In genomic region chr20:64255361-64256281, GRCh38 we compare ENCODE assay signal across 8 cellular contexts. TPM values are rescaled to one million over a fixed set of nuclear protein-coding genes. Genes with fewer than 3 reads are reported as not detected.
A peak's percentile ranks its signal among the peaks of the same experiment; 100 is the strongest.
DNase-seq lines count a peak whose midpoint lies in the region; FAIRE-seq and TF ChIP-seq lines count a peak whose summit lies in the region.

Gene PCMTD2 (plus strand): TSS chr20:64255748. CDS start chr20:64259966, 4,218 bp downstream.

- WGBS in neuronal stem cell (ENCODE audit: extremely low coverage in 2 of 2, insufficient read length in 2 of 2, insufficient replicate concordance in 1 of 2), 2 donors = no CpG with 5 or more reads among the region's 96 CpGs

- peak within 1 kb of the TSS; percentile 45 for H4K8ac ChIP-seq in neuronal stem cell (ENCODE audit: low read depth, low read length)

- H2AFZ ChIP-seq in neuronal stem cell (ENCODE audit: low read length) = peak within 1 kb of the TSS; percentile 99

- H2BK120ac ChIP-seq in neuronal stem cell (ENCODE audit: low read depth, low read length) = peak within 1 kb of the TSS; percentile 68

- peak within 1 kb of the TSS; percentile 30 for H2AK5ac ChIP-seq in neuronal stem cell (ENCODE audit: low read depth, low read length)

- H2BK5ac ChIP-seq in neuronal stem cell (ENCODE audit: low read length) = peak within 1 kb of the TSS; percentile 12

- H3K27ac ChIP-seq in SJSA1 (peak within 1 kb of the TSS; percentile 2; the same call in 1 of the 2 replicates), neuronal stem cell (replicated peaks; ENCODE audit: low read length) (no peak within 1 kb of the TSS)

- no peak within 1 kb of the TSS for H4K91ac ChIP-seq in neuronal stem cell (ENCODE audit: low read depth, low read length, poor library complexity)

- peaks cover 5% of the 10 kb centered on the region for H3K79me1 ChIP-seq in neuronal stem cell (ENCODE audit: low read depth, low read length)

- H3K27me3 ChIP-seq in H7 (ENCODE audit: control insufficient read depth, insufficient read depth, low read length) (no peaks in the 10 kb centered on the region), SJSA1 (replicated peaks) (peaks cover 8% of the 10 kb centered on the region), neuronal stem cell (ENCODE audit: control insufficient read depth in 3 of 3, insufficient read depth in 3 of 3, low read depth in 1 of 3, low read length in 3 of 3) (peaks cover 0 to 9% (median 0%) of the 10 kb centered on the region in 3 experiments)

- H3K9me3 ChIP-seq in SJSA1 (replicated peaks) (no peaks in the 10 kb centered on the region), neuronal stem cell (replicated peaks in 1 of 2; ENCODE audit: control insufficient read depth in 2 of 2, insufficient read depth in 1 of 2, low read depth in 1 of 2, low read length in 2 of 2) (no peaks in the 10 kb centered on the region)

- no peak for TF ChIP-seq CTCF in subcutaneous adipose tissue (IDR thresholded peaks at IDR 0.05; ENCODE audit: low read depth)

- H3K14ac ChIP-seq in neuronal stem cell (ENCODE audit: low read length) = no peak within 1 kb of the TSS

- peak within 1 kb of the TSS; percentile 76 for H3K23ac ChIP-seq in neuronal stem cell (ENCODE audit: low read depth, low read length, poor library complexity)

- FAIRE-seq in frontal cortex (lab: Jason Lieb, UNC) = no peak

- H3K4ac ChIP-seq in neuronal stem cell (ENCODE audit: low read length) = no peak within 1 kb of the TSS

- peak within 1 kb of the TSS; percentile 71 for H3K4me2 ChIP-seq in neuronal stem cell (ENCODE audit: insufficient read depth, low read length, poor library complexity, severe bottlenecking)

- DNase-seq in ELF-1 (ENCODE audit: low read depth, low spot score) (peak; percentile 93), H7 (peak; percentile 99), M059J (ENCODE audit: low read depth) (peak; percentile 86), SJSA1 (ENCODE audit: low read depth in 1 of 2, low spot score in 2 of 2) (peak; percentile 79 to 89), frontal cortex (ENCODE audit: low spot score in 2 of 2) (peak; percentile 97 to 98), neuronal stem cell (ENCODE audit: low spot score) (peak; percentile 90)
- DNase-seq in activated naive CD4-positive, alpha-beta T cell (lab: John Stamatoyannopoulos, UW) = peak; percentile 61 to 86 (median 78)

- no peak within 1 kb of the TSS for H2BK12ac ChIP-seq in neuronal stem cell (ENCODE audit: low read length)

- H3K18ac ChIP-seq in neuronal stem cell (ENCODE audit: low read length) = peak within 1 kb of the TSS; percentile 86

- H3K4me3 ChIP-seq in H7 (ENCODE audit: insufficient read depth, low read depth, low read length) = peak within 1 kb of the TSS; percentile 71
- H3K4me3 ChIP-seq in SJSA1 = peak within 1 kb of the TSS; percentile 51
- H3K4me3 ChIP-seq in neuronal stem cell (ENCODE audit: low read length in 2 of 2) = peak within 1 kb of the TSS; percentile 92

- peak within 1 kb of the TSS; percentile 86 for H3K9ac ChIP-seq in neuronal stem cell (ENCODE audit: low read depth, low read length, poor library complexity)

- peak within 1 kb of the TSS; percentile 27 for H2BK15ac ChIP-seq in neuronal stem cell (ENCODE audit: low read length)

- H3K36me3 ChIP-seq in H7 (replicated peaks; ENCODE audit: control insufficient read depth, insufficient read depth, low read length) = no peaks in the 10 kb centered on the region
- no peaks in the 10 kb centered on the region for H3K36me3 ChIP-seq in SJSA1
- H3K36me3 ChIP-seq in neuronal stem cell (replicated peaks in 1 of 2; ENCODE audit: control insufficient read depth in 2 of 2, insufficient read depth in 2 of 2, low read length in 2 of 2) = peaks cover 3 to 8% of the 10 kb centered on the region in 2 donors

- H3K4me1 ChIP-seq in SJSA1 (replicated peaks) (peaks cover 12% of the 10 kb centered on the region), neuronal stem cell (ENCODE audit: control insufficient read depth in 2 of 2, insufficient read depth in 1 of 2, low read depth in 1 of 2, low read length in 2 of 2) (peaks cover 7% of the 10 kb centered on the region in 2 donors)

RNA-seq across cellular contexts. Expression of gene PCMTD2, which starts in this region (rescaled TPM):
- total RNA-seq in H7 (2014; rRNA removed; shearing (Covaris generic)) = 38.0 and 57.6 TPM in 2 replicates
- 24.2 and 28.6 TPM in 2 replicates for total RNA-seq in M059J (2014; rRNA removed; shearing (Covaris generic))
- total RNA-seq in SJSA1 (2014; rRNA removed; shearing (Covaris generic)) = 6.0 and 12.4 TPM in 2 replicates
- total RNA-seq in frontal cortex = 118 TPM
- 40.9 TPM for polyA plus RNA-seq in neuronal stem cell (2013, experiment 1 of 2)
- 42.6 TPM for polyA plus RNA-seq in neuronal stem cell (2013, experiment 2 of 2)
- total RNA-seq in subcutaneous adipose tissue = 10 to 100 TPM; 39.1 to 76.2 (median 58.3) TPM
